ENCODE assay signal across 28 cellular contexts in genomic region chr22:36088292-36088691, GRCh38. TPM values are rescaled to one million over a fixed set of nuclear protein-coding genes. Genes with fewer than 3 reads are reported as not detected.
A peak's percentile ranks its signal among the peaks of the same experiment; 100 is the strongest.
DNase-seq lines count a peak whose midpoint lies in the region; ATAC-seq, FAIRE-seq and TF ChIP-seq lines count a peak whose summit lies in the region.
"Had no signal": no experiment of that assay in that cellular context is flagged by ENCODE, and none has a peak within 500 bp of the region (broad histone marks: within the 10 kb centered on the region; RNA-seq: fewer than 3 reads in every experiment).

No MANE protein-coding gene starts in this region.

- H3K9me3 Mint-ChIP-seq in nephron progenitor cell = peaks cover 3% of the 10 kb centered on the region
- H3K9me3 Mint-ChIP-seq in CD4-positive, alpha-beta T cell = no peaks in the 10 kb centered on the region
- H3K9me3 Mint-ChIP-seq: activated CD4-positive, alpha-beta T cell treated with anti-CD3 and anti-CD28 coated beads, Interleukin-2, amount 10 ng/mL, durations not matched to agents 24 days and 14 days; activated T-cell treated with anti-CD3 and anti-CD28 coated beads, Interleukin-2, amount 50 U/mL, for 24 hours had no signal

- no peak overlapping the region for H4K91ac ChIP-seq in IMR-90 (ENCODE audit: insufficient read depth, low read depth, low read length)

- no peak overlapping the region for H2BK20ac ChIP-seq in IMR-90 (ENCODE audit: low read depth, low read length)

- no peaks in the 10 kb centered on the region for H3F3A ChIP-seq in DOHH2 (ENCODE audit: control insufficient read depth, insufficient read depth)

- H2BK120ac ChIP-seq in IMR-90 (ENCODE audit: low read depth, low read length) = no peak overlapping the region

- H3K9me3 ChIP-seq in DOHH2 (ENCODE audit: control insufficient read depth, insufficient read depth, low read length) (no peaks in the 10 kb centered on the region), IMR-90 (ENCODE audit: control insufficient read depth, insufficient read depth, low read length) (no peaks in the 10 kb centered on the region), stomach (no peaks in the 10 kb centered on the region)
- H3K9me3 ChIP-seq in CD4-positive, alpha-beta T cell (ENCODE audit: control insufficient read depth, low read length) = no peaks in the 10 kb centered on the region
- H3K9me3 ChIP-seq: body of pancreas, neutrophil, thoracic aorta had no signal

- TF ChIP-seq RAD21 in IMR-90 (IDR thresholded peaks at IDR 0.05; ENCODE audit: low read length) = no peak

- no peak for FAIRE-seq in bronchial epithelial cell (lab: Jason Lieb, UNC)
- FAIRE-seq: keratinocyte had no signal

- no peaks in the 10 kb centered on the region for H3K9me2 ChIP-seq in DOHH2 (replicated peaks; ENCODE audit: control insufficient read depth, low read length)

- H4K8ac ChIP-seq in IMR-90 (ENCODE audit: low read depth in 2 of 2, low read length in 2 of 2) = no peak overlapping the region

- no peak overlapping the region for H2AK9ac ChIP-seq in IMR-90 (replicated peaks; ENCODE audit: low read depth, low read length, poor library complexity)

- H3K4me3 Mint-ChIP-seq in nephron progenitor cell = no peak overlapping the region
- H3K4me3 Mint-ChIP-seq in CD4-positive, alpha-beta T cell = no peak overlapping the region
- H3K4me3 Mint-ChIP-seq: activated CD4-positive, alpha-beta T cell treated with anti-CD3 and anti-CD28 coated beads, Interleukin-2, amount 10 ng/mL, durations not matched to agents 24 days and 14 days; activated T-cell treated with anti-CD3 and anti-CD28 coated beads, Interleukin-2, amount 50 U/mL, for 24 hours; CD14-positive monocyte had no signal

- H3K4me2 ChIP-seq in DOHH2 (ENCODE audit: low read length) (0 out of 2 replicates have a peak overlapping the region, but pooled peaks have one; percentile 21), IMR-90 (ENCODE audit: low read depth, low read length) (no peak overlapping the region)
- H3K4me2 ChIP-seq: KMS-11 had no signal

- intact Hi-C loops in IMR-90 (cut with micrococcal nuclease) = no loop called here
- intact Hi-C loops in CD4-positive, alpha-beta T cell (cut with DNase I, micrococcal nuclease) = no loop called here
- intact Hi-C loops in stomach (cut with DNase I; ENCODE audit: low total_unique reads) = no loop called here

- no peak overlapping the region for H3K18ac ChIP-seq in IMR-90 (ENCODE audit: low read depth, low read length)

- H3K36me3 Mint-ChIP-seq in nephron progenitor cell (ENCODE audit: low read depth) = no peaks in the 10 kb centered on the region
- no peaks in the 10 kb centered on the region for H3K36me3 Mint-ChIP-seq in CD4-positive, alpha-beta T cell (ENCODE audit: low read depth)
- H3K36me3 Mint-ChIP-seq: CD14-positive monocyte had no signal

- H3K27me3 Mint-ChIP-seq in nephron progenitor cell (ENCODE audit: low read depth, poor library complexity) = no peaks in the 10 kb centered on the region
- no peaks in the 10 kb centered on the region for H3K27me3 Mint-ChIP-seq in CD4-positive, alpha-beta T cell
- H3K27me3 Mint-ChIP-seq: activated CD4-positive, alpha-beta T cell treated with anti-CD3 and anti-CD28 coated beads, Interleukin-2, amount 10 ng/mL, durations not matched to agents 24 days and 14 days; activated T-cell treated with anti-CD3 and anti-CD28 coated beads, Interleukin-2, amount 50 U/mL, for 24 hours had no signal

- DNase-seq in IMR-90 (no peak), bronchial epithelial cell (ENCODE audit: low read depth) (peak; percentile 63), nephron progenitor cell (no peak), HCEC 1CT (no peak), stomach (no peak)
- no peak for DNase-seq in CD4-positive, alpha-beta T cell
- DNase-seq: activated CD4-positive, alpha-beta T cell treated with anti-CD3 and anti-CD28 coated beads, Interleukin-2, amount 10 ng/mL, durations not matched to agents 24 days and 14 days; activated naive CD4-positive, alpha-beta T cell; activated T-cell treated with anti-CD3 and anti-CD28 coated beads, Interleukin-2, amount 50 U/mL, for 24 hours; body of pancreas; effector CD4-positive, alpha-beta T cell; GM23248; head of caudate nucleus; MM.1S; NCI-H2029; NCI-H82; stimulated activated naive CD8-positive, alpha-beta T cell treated with anti-CD3 and anti-CD28 coated beads, Interleukin-15, Interleukin-2, amounts not matched to agents 100 U/mL and 50 U/mL, for 24 hours; WERI-Rb-1 had no signal

- no peak overlapping the region for H4K5ac ChIP-seq in IMR-90 (ENCODE audit: low read depth, low read length)

- POLR2A ChIA-PET in IMR-90 (lab: Charles Lee; ENCODE audit: unreplicated experiment) = no interaction called here
- POLR2A ChIA-PET in CD4-positive, alpha-beta T cell (lab: Charles Lee) = no interaction called here

- WGBS in IMR-90 (ENCODE audit: extremely low coverage in 2 of 2, insufficient read length in 1 of 2), 2 experiments = no CpG with 5 or more reads among the region's 6 CpGs
- 82 to 94% (median 90%) methylated on average over 6 of the region's 6 CpGs for WGBS in stomach, 5 donors

- dilution Hi-C loops in IMR-90 (cut with HindIII; ENCODE audit: low sequenced_read_pairs, unreplicated experiment) = no loop called here

- peak overlapping the region; percentile 43 for H2AFZ ChIP-seq in IMR-90 (replicated peaks; ENCODE audit: low read length, poor library complexity)
- H2AFZ ChIP-seq: GM23248 had no signal

- H3K36me3 ChIP-seq in DOHH2 (ENCODE audit: control insufficient read depth, low read length) (no peaks in the 10 kb centered on the region), IMR-90 (ENCODE audit: control insufficient read depth, insufficient read depth, low read length) (no peaks in the 10 kb centered on the region), bronchial epithelial cell (ENCODE audit: control insufficient read depth, insufficient read depth, low read length) (no peaks in the 10 kb centered on the region), stomach (no peaks in the 10 kb centered on the region)
- H3K36me3 ChIP-seq: neutrophil, thoracic aorta, WERI-Rb-1 had no signal

- CTCF ChIA-PET in IMR-90 (lab: Yijun Ruan, JAX) = interaction anchor here (0.6 to 1.5 kb wide), 2 partner anchors 22 to 157 kb away, joined by 3 to 4 read pairs; no protein-coding TSS in a partner anchor
- CTCF ChIA-PET in CD4-positive, alpha-beta T cell (lab: Charles Lee) = interaction anchor here (1.1 kb wide), 1 partner anchor 22 kb away, joined by 3 read pairs; no protein-coding TSS in a partner anchor

- H3K27ac ChIP-seq in DOHH2 (ENCODE audit: low read depth, low read length) (no peak overlapping the region), IMR-90 (ENCODE audit: insufficient read depth, low read length) (no peak overlapping the region), stomach (no peak overlapping the region)
- H3K27ac ChIP-seq in CD4-positive, alpha-beta T cell (ENCODE audit: low read depth, low read length) = no peak overlapping the region
- H3K27ac ChIP-seq: body of pancreas, GM23248, KMS-11, neutrophil, thoracic aorta, WERI-Rb-1 had no signal

- H4K20me1 ChIP-seq in DOHH2 (ENCODE audit: control insufficient read depth, insufficient read depth, low read depth, low read length) (no peaks in the 10 kb centered on the region), IMR-90 (ENCODE audit: insufficient read depth, low read length) (no peaks in the 10 kb centered on the region)

- H3K4me1 ChIP-seq in DOHH2 (ENCODE audit: control insufficient read depth, low read length) = peaks cover 6% of the 10 kb centered on the region
- no peaks in the 10 kb centered on the region for H3K4me1 ChIP-seq in IMR-90 (ENCODE audit: control insufficient read depth, insufficient read depth, low read length)
- no peaks in the 10 kb centered on the region for H3K4me1 ChIP-seq in stomach
- H3K4me1 ChIP-seq: body of pancreas had no signal

- peaks cover 7% of the 10 kb centered on the region; the same call in 1 of the 2 replicates for H3K9me1 ChIP-seq in IMR-90 (ENCODE audit: insufficient read depth, low read length)

- no peak for TF ChIP-seq EP300 in stomach (IDR thresholded peaks at IDR 0.05)

- no peak overlapping the region for H2AK5ac ChIP-seq in IMR-90 (ENCODE audit: low read depth, low read length)

- no peak overlapping the region for H3K9ac ChIP-seq in IMR-90 (ENCODE audit: low read depth, low read length)
- H3K9ac ChIP-seq: GM23248, KMS-11 had no signal

- no peaks in the 10 kb centered on the region for H3K79me1 ChIP-seq in IMR-90 (ENCODE audit: low read depth in 1 of 2, low read length in 2 of 2)

- H2BK5ac ChIP-seq in IMR-90 (ENCODE audit: low read depth, low read length, poor library complexity, severe bottlenecking) = no peak overlapping the region

- TF ChIP-seq POLR2A in IMR-90 (IDR thresholded peaks at IDR 0.05; ENCODE audit: low read depth, low read length) (no peak), stomach (IDR thresholded peaks at IDR 0.05) (no peak)

- no peak overlapping the region for H3K4ac ChIP-seq in IMR-90 (ENCODE audit: low read depth, low read length)

- no peak overlapping the region for H2BK15ac ChIP-seq in IMR-90 (ENCODE audit: low read depth, low read length)

- no peaks in the 10 kb centered on the region for H3K79me2 ChIP-seq in DOHH2 (ENCODE audit: control insufficient read depth, low read length)

- peaks cover 5% of the 10 kb centered on the region for H3K4me1 Mint-ChIP-seq in nephron progenitor cell
- no peaks in the 10 kb centered on the region for H3K4me1 Mint-ChIP-seq in CD4-positive, alpha-beta T cell (ENCODE audit: low read depth)
- H3K4me1 Mint-ChIP-seq: CD14-positive monocyte had no signal

- H3K23ac ChIP-seq in IMR-90 (ENCODE audit: low read depth, low read length) = no peak overlapping the region

- peak overlapping the region; percentile 81 for H3K27ac Mint-ChIP-seq in nephron progenitor cell
- H3K27ac Mint-ChIP-seq in CD4-positive, alpha-beta T cell = no peak overlapping the region
- H3K27ac Mint-ChIP-seq: activated CD4-positive, alpha-beta T cell treated with anti-CD3 and anti-CD28 coated beads, Interleukin-2, amount 10 ng/mL, durations not matched to agents 24 days and 14 days; activated T-cell treated with anti-CD3 and anti-CD28 coated beads, Interleukin-2, amount 50 U/mL, for 24 hours; CD14-positive monocyte had no signal

- ATAC-seq in IMR-90 (ENCODE audit: low read depth) (no peak), GM19328 (IDR thresholded peaks at IDR 0.05; ENCODE audit: unreplicated experiment) (no peak)
- ATAC-seq in CD4-positive, alpha-beta T cell (ENCODE audit: poor library complexity) = no peak
- ATAC-seq: body of pancreas; Right ventricle myocardium inferior; SK-N-SH treated with all-trans-retinoic acid at 6 μM for 48 hours; stimulated activated naive CD8-positive, alpha-beta T cell treated with anti-CD3 and anti-CD28 coated beads, Interleukin-15, Interleukin-2, amounts not matched to agents 100 U/mL and 50 U/mL, for 24 hours had no signal

- in situ Hi-C loops in IMR-90 (cut with MboI; ENCODE audit: low sequenced_read_pairs) = no loop called here

- no peak overlapping the region for H3K4me3 ChIP-seq in DOHH2 (ENCODE audit: low read length)
- H3K4me3 ChIP-seq in IMR-90 (ENCODE audit: insufficient read depth, low read depth, low read length) = no peak overlapping the region
- no peak overlapping the region for H3K4me3 ChIP-seq in bronchial epithelial cell (ENCODE audit: low read depth, low read length)
- no peak overlapping the region for H3K4me3 ChIP-seq in stomach
- H3K4me3 ChIP-seq: body of pancreas, GM23248, skin epidermis, thoracic aorta had no signal

- TF ChIP-seq CTCF in DOHH2 (IDR thresholded peaks at IDR 0.05; ENCODE audit: low read depth, low read length, poor library complexity, severe bottlenecking) (no peak), IMR-90 (conservative IDR thresholded peaks at IDR 0.05; ENCODE audit: low read depth, low read length) (no peak), bronchial epithelial cell (IDR thresholded peaks at IDR 0.05; ENCODE audit: insufficient read depth, low read length, severe bottlenecking) (no peak), nephron progenitor cell (IDR thresholded peaks at IDR 0.05) (no peak), stomach (IDR thresholded peaks at IDR 0.05) (no peak)
- no peak for TF ChIP-seq CTCF in CD4-positive, alpha-beta T cell (IDR thresholded peaks at IDR 0.05)

- H3K14ac ChIP-seq in IMR-90 (replicated peaks; ENCODE audit: low read depth, low read length) = no peak overlapping the region

- H3K27me3 ChIP-seq in DOHH2 (ENCODE audit: control insufficient read depth, low read length) = no peaks in the 10 kb centered on the region
- H3K27me3 ChIP-seq in IMR-90 (ENCODE audit: control insufficient read depth, insufficient read depth, low read length) = no peaks in the 10 kb centered on the region
- no peaks in the 10 kb centered on the region for H3K27me3 ChIP-seq in bronchial epithelial cell (ENCODE audit: control insufficient read depth, insufficient read depth, low read length)
- H3K27me3 ChIP-seq in CD4-positive, alpha-beta T cell (ENCODE audit: control insufficient read depth, insufficient read depth, low read length) = no peaks in the 10 kb centered on the region
- H3K27me3 ChIP-seq in stomach = no peaks in the 10 kb centered on the region
- H3K27me3 ChIP-seq: body of pancreas, neutrophil had no signal

- no TSS peak for BruUV-seq in IMR-90 (replicated peaks; lab: Mats Ljungman, UMichigan)

- H3K56ac ChIP-seq in IMR-90 (ENCODE audit: extremely low read depth, insufficient read depth, low read length) = no peak overlapping the region

RNA-seq across cellular contexts. Expression of gene RBFOX2, which starts 59.7 kb away (rescaled TPM):
- total RNA-seq in IMR-90 (2012; rRNA removed) (178 and 227 TPM in 2 replicates), bronchial epithelial cell (69.5 and 101 TPM in 2 replicates), stomach (100 to 1,000 TPM in 1 of 5 donors, 10 to 100 TPM in 4; 41.4 to 176 (median 64.9) TPM)
- polyA plus RNA-seq in IMR-90 (2012; rRNA removed) (146 and 151 TPM in 2 replicates), stomach (10 to 100 TPM; 14.9 to 26.6 (median 21.5) TPM)
- polyA plus RNA-seq in IMR-90 (2012; cell fraction: cytosol; rRNA removed) = 70.2 and 96.3 TPM in 2 replicates
- 131 and 234 TPM in 2 replicates for polyA plus RNA-seq in IMR-90 (2012; cell fraction: nucleus; rRNA removed; ENCODE audit: low replicate concordance)
- total RNA-seq in CD4-positive, alpha-beta T cell = 1 to 10 TPM; 1.9 to 2.4 TPM
- polyA plus RNA-seq: CD14-positive monocyte had no signal

Comparison
In these comparisons a context has a peak if more than half of its experiments do, and no peak if none do; other contexts are left out.
1. RNA of gene RBFOX2, which starts 59.7 kb away (total RNA-seq): 178 to 227 TPM in IMR-90, 69.5 to 101 TPM in bronchial epithelial cell and 41.4 to 176 TPM in stomach; 1.9 to 2.4 TPM in CD4-positive, alpha-beta T cell; every median in the first group is over 10 times any median in the second.